In genomic region chr13:94854688-94855087, GRCh38 we compare ENCODE assay signal across 25 cellular contexts.
DNase-seq lines count a peak whose midpoint lies in the region; ATAC-seq and FAIRE-seq lines count a peak whose summit lies in the region.
"Had no signal": no experiment of that assay in that cellular context is flagged by ENCODE, and none has a peak within 500 bp of the region (broad histone marks: within the 10 kb centered on the region; RNA-seq: fewer than 3 reads in every experiment).

No MANE protein-coding gene starts in this region.

- H2BK120ac ChIP-seq in trophoblast cell (ENCODE audit: insufficient read depth, low read length, poor library complexity), result no peak overlapping the region

- no peak overlapping the region for H4K12ac ChIP-seq in trophoblast cell (ENCODE audit: low read depth, low read length)

- ATAC-seq in GM18858 (IDR thresholded peaks at IDR 0.05; ENCODE audit: unreplicated experiment) (peak; percentile 43), HG03175 (IDR thresholded peaks at IDR 0.05; ENCODE audit: unreplicated experiment) (peak; percentile 44), HG02678 (IDR thresholded peaks at IDR 0.05; ENCODE audit: unreplicated experiment) (no peak), sciatic nerve (no peak)
- ATAC-seq: A549, K562 had no signal

- no peak overlapping the region for H3K4me3 Mint-ChIP-seq in T-helper 1 cell treated with Interleukin-12 subunit alpha and Interleukin-12 subunit beta and Interleukin-4 antibody, amounts not matched to agents 30 μg/mL and 1 μg/mL, for 36 hours
- H3K4me3 Mint-ChIP-seq: CD4-positive, alpha-beta T cell had no signal

- no peak overlapping the region for H3K23ac ChIP-seq in trophoblast cell (ENCODE audit: low read length)

- no peak overlapping the region for H3K14ac ChIP-seq in trophoblast cell (ENCODE audit: low read length)

- intact Hi-C loops in sciatic nerve (cut with DNase I), result no loop called here

- no peak overlapping the region for H3K27ac ChIP-seq in trophoblast cell (ENCODE audit: low read depth, low read length)
- no peak overlapping the region for H3K27ac ChIP-seq in small intestine (ENCODE audit: low read depth in 1 of 2, low read length in 1 of 2)
- H3K27ac ChIP-seq: A549; BLaER1 treated with 17β-estradiol and CSF1 and Interleukin-3, amounts not matched to agents 10 nM and 100 nM; PC-9; SJSA1 had no signal

- H3K4me2 ChIP-seq in trophoblast cell (ENCODE audit: low read length), result no peak overlapping the region
- H3K4me2 ChIP-seq: A549; BLaER1 treated with 17β-estradiol and CSF1 and Interleukin-3, amounts not matched to agents 10 nM and 100 nM; PC-9 had no signal

- peaks cover 4% of the 10 kb centered on the region for H3K4me1 Mint-ChIP-seq in T-helper 1 cell treated with Interleukin-12 subunit alpha and Interleukin-12 subunit beta and Interleukin-4 antibody, amounts not matched to agents 30 μg/mL and 1 μg/mL, for 36 hours (ENCODE audit: low read depth)

- no peaks in the 10 kb centered on the region for H3K79me2 ChIP-seq in trophoblast cell (ENCODE audit: control insufficient read depth, insufficient read depth, low read length, poor library complexity)

- no peak overlapping the region for H3K18ac ChIP-seq in trophoblast cell (ENCODE audit: low read length)

- H2BK5ac ChIP-seq in trophoblast cell (ENCODE audit: low read depth, low read length, poor library complexity), result no peak overlapping the region

- no peak overlapping the region for H3K9ac ChIP-seq in trophoblast cell (ENCODE audit: low read length)
- H3K9ac ChIP-seq: BLaER1 treated with 17β-estradiol and CSF1 and Interleukin-3, amounts not matched to agents 10 nM and 100 nM had no signal

- no peak overlapping the region for H2AK5ac ChIP-seq in trophoblast cell (ENCODE audit: low read length)

- H3K36me3 ChIP-seq in trophoblast cell (ENCODE audit: control insufficient read depth in 1 of 2, insufficient read depth in 2 of 2, low read length in 2 of 2) (no peaks in the 10 kb centered on the region), small intestine (ENCODE audit: control insufficient read depth in 2 of 2, insufficient read depth in 2 of 2, low read length in 2 of 2) (no peaks in the 10 kb centered on the region)
- H3K36me3 ChIP-seq: BLaER1 treated with 17β-estradiol and CSF1 and Interleukin-3, amounts not matched to agents 10 nM and 100 nM; SJSA1 had no signal

- H3K27me3 ChIP-seq in trophoblast cell (ENCODE audit: insufficient read depth, low read length) (no peaks in the 10 kb centered on the region), small intestine (ENCODE audit: control insufficient read depth in 2 of 2, insufficient read depth in 2 of 2, low read length in 2 of 2) (no peaks in the 10 kb centered on the region)
- H3K27me3 ChIP-seq: BLaER1 treated with 17β-estradiol and CSF1 and Interleukin-3, amounts not matched to agents 10 nM and 100 nM; SJSA1 had no signal

- H3K4me3 ChIP-seq in trophoblast cell (ENCODE audit: low read depth, low read length) (no peak overlapping the region), small intestine (ENCODE audit: low read depth in 1 of 2, low read length in 2 of 2) (no peak overlapping the region)
- H3K4me3 ChIP-seq: A549; BLaER1 treated with 17β-estradiol and CSF1 and Interleukin-3, amounts not matched to agents 10 nM and 100 nM; K562; PC-9; SJSA1 had no signal

- H3K4ac ChIP-seq in trophoblast cell (ENCODE audit: low read depth, low read length), result no peak overlapping the region

- H3K9me3 ChIP-seq in trophoblast cell (ENCODE audit: insufficient read depth, low read depth, low read length) (peaks cover 1% of the 10 kb centered on the region), small intestine (ENCODE audit: control insufficient read depth, low read depth) (no peaks in the 10 kb centered on the region)
- H3K9me3 ChIP-seq: A549, SJSA1 had no signal

- no peak overlapping the region for H2BK12ac ChIP-seq in trophoblast cell (ENCODE audit: low read length)

- H4K8ac ChIP-seq in trophoblast cell (ENCODE audit: low read depth, low read length), result no peak overlapping the region

- FAIRE-seq in small intestine (lab: Jason Lieb, UNC), result no peak
- FAIRE-seq: A549, D721Med, H54, K562 had no signal

- no peaks in the 10 kb centered on the region for H3K36me3 Mint-ChIP-seq in T-helper 1 cell treated with Interleukin-12 subunit alpha and Interleukin-12 subunit beta and Interleukin-4 antibody, amounts not matched to agents 30 μg/mL and 1 μg/mL, for 36 hours (ENCODE audit: low read depth)

- H4K91ac ChIP-seq in trophoblast cell (ENCODE audit: low read depth, low read length), result no peak overlapping the region

- H3K9me3 Mint-ChIP-seq in T-helper 1 cell treated with Interleukin-12 subunit alpha and Interleukin-12 subunit beta and Interleukin-4 antibody, amounts not matched to agents 30 μg/mL and 1 μg/mL, for 36 hours, result no peaks in the 10 kb centered on the region
- H3K9me3 Mint-ChIP-seq: CD4-positive, alpha-beta T cell had no signal

- H3K27me3 Mint-ChIP-seq in T-helper 1 cell treated with Interleukin-12 subunit alpha and Interleukin-12 subunit beta and Interleukin-4 antibody, amounts not matched to agents 30 μg/mL and 1 μg/mL, for 36 hours (ENCODE audit: low read depth), result peaks cover 9% of the 10 kb centered on the region
- H3K27me3 Mint-ChIP-seq: CD4-positive, alpha-beta T cell had no signal

- H3K79me1 ChIP-seq in trophoblast cell (ENCODE audit: low read length), result no peaks in the 10 kb centered on the region

- H3K4me1 ChIP-seq in trophoblast cell (ENCODE audit: control insufficient read depth in 1 of 2, insufficient read depth in 2 of 2, low read length in 2 of 2) (peaks cover 0 to 3% of the 10 kb centered on the region in 2 experiments), small intestine (ENCODE audit: control insufficient read depth in 2 of 2, insufficient read depth in 1 of 2, low read depth in 1 of 2, low read length in 1 of 2) (no peaks in the 10 kb centered on the region)
- H3K4me1 ChIP-seq: A549, SJSA1 had no signal

- H2AFZ ChIP-seq in trophoblast cell (ENCODE audit: insufficient read depth, low read length, poor library complexity), result no peak overlapping the region
- H2AFZ ChIP-seq: PC-9 had no signal

- WGBS in trophoblast cell (ENCODE audit: extremely low coverage, insufficient coverage, insufficient read length), result no CpG with 5 or more reads among the region's 1 CpG
- WGBS in small intestine, 3 donors, result 44 to 64% (median 51%) methylated on average over 1 of the region's 1 CpG

- peak; percentile 2 to 52 for DNase-seq in trophoblast cell
- DNase-seq in small intestine, result no peak
- DNase-seq in sciatic nerve (ENCODE audit: low spot score), result no peak
- DNase-seq: AML-193; CD4-positive, alpha-beta T cell; Kasumi-1; NCI-H1092 treated with DMSO at 0.1 percent for 48 hours; NCI-H146; NCI-H1930; NCI-H2107; NCI-H446 treated with DMSO at 0.1 percent for 48 hours; NCI-H526 treated with DMSO at 0.1 percent for 48 hours; PC-9; Right ventricle myocardium superior; RPMI8226 had no signal

- peak overlapping the region; percentile 50 for H3K27ac Mint-ChIP-seq in T-helper 1 cell treated with Interleukin-12 subunit alpha and Interleukin-12 subunit beta and Interleukin-4 antibody, amounts not matched to agents 30 μg/mL and 1 μg/mL, for 36 hours
- H3K27ac Mint-ChIP-seq: CD4-positive, alpha-beta T cell had no signal

Comparison
In these comparisons a context has a peak if more than half of its experiments do, and no peak if none do; other contexts are left out.
1. ATAC-seq: peak in GM18858 (single experiment) and HG03175 (single experiment); none in HG02678 (single experiment) and sciatic nerve (single experiment).
2. DNase-seq: peak in trophoblast cell (2 of 2); none in small intestine (single experiment) and sciatic nerve (single experiment).